Comparison of ENCODE assay signal across 8 cellular contexts in the genomic region with DNA sequence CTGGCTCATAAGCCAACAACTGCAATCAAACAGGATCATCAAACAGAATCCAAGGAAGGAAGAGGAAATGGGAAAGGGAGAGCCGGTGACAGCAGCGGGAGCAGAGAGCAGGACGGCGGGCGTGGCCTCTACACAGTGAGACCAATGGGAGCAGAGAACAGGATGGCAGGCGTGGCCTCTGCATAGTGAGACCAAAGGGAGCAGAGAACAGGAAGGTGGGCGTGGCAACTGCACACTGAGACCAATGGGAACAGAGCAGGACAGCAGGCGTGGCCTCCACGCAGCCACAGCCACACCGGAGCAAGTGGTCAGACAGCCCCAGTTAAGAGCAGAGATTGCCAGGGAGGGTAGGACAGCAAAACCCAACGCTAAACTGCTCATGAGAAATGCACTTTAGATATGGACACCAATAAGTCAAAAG. TPM values are rescaled to one million over a fixed set of nuclear protein-coding genes. Genes with fewer than 3 reads are reported as not detected.
DNase-seq lines count a peak whose midpoint lies in the region; ATAC-seq and TF ChIP-seq lines count a peak whose summit lies in the region.

No MANE protein-coding gene starts in this region.

- ATAC-seq in HG02571 (IDR thresholded peaks at IDR 0.05; ENCODE audit: unreplicated experiment) = no peak

- H4K20me1 ChIP-seq in OCI-LY3 (ENCODE audit: insufficient read depth, low read length) = no peaks in the 10 kb centered on the region
- H4K20me1 ChIP-seq in smooth muscle cell (ENCODE audit: low read depth) = no peaks in the 10 kb centered on the region

- H3K9ac ChIP-seq in OCI-LY3 (ENCODE audit: low read length) (no peak overlapping the region), smooth muscle cell (ENCODE audit: low read depth) (no peak overlapping the region)

- H3K9me3 ChIP-seq in OCI-LY3 (ENCODE audit: insufficient read depth, low read length) = no peaks in the 10 kb centered on the region
- no peaks in the 10 kb centered on the region for H3K9me3 ChIP-seq in smooth muscle cell (replicated peaks; ENCODE audit: low read depth)

- H3K4me1 ChIP-seq in OCI-LY3 (ENCODE audit: low read length) = peaks cover 25% of the 10 kb centered on the region
- peaks cover 4% of the 10 kb centered on the region for H3K4me1 ChIP-seq in smooth muscle cell (ENCODE audit: low read depth)

- WGBS in smooth muscle cell (ENCODE audit: low lambda C conversion rate) = 44% methylated on average over 11 of the region's 11 CpGs

- H2AFZ ChIP-seq in OCI-LY3 (ENCODE audit: low read depth, low read length) (no peak overlapping the region), smooth muscle cell (ENCODE audit: low read depth) (no peak overlapping the region)

- H3K4me2 ChIP-seq in OCI-LY3 (ENCODE audit: low read length) = peak overlapping the region; percentile 28
- no peak overlapping the region for H3K4me2 ChIP-seq in smooth muscle cell

- no peaks in the 10 kb centered on the region for H3K36me3 ChIP-seq in OCI-LY3 (replicated peaks; ENCODE audit: low read depth, low read length)
- no peaks in the 10 kb centered on the region for H3K36me3 ChIP-seq in smooth muscle cell (ENCODE audit: low read depth)

- peaks cover 11% of the 10 kb centered on the region for H3F3A ChIP-seq in smooth muscle cell (ENCODE audit: low read depth)

- no peaks in the 10 kb centered on the region for H3K79me2 ChIP-seq in OCI-LY3 (ENCODE audit: low read length)
- H3K79me2 ChIP-seq in smooth muscle cell (ENCODE audit: low read depth) = no peaks in the 10 kb centered on the region

- H3K27me3 ChIP-seq in OCI-LY3 (ENCODE audit: low read depth, low read length) (peaks cover 6% of the 10 kb centered on the region; the same call in 1 of the 2 replicates), smooth muscle cell (ENCODE audit: low read depth) (peaks cover 19% of the 10 kb centered on the region)

- peak; percentile 6 for DNase-seq in stimulated activated naive CD4-positive, alpha-beta T cell treated with Interleukin-2 at 50 U/mL for 16 hours (lab: John Stamatoyannopoulos, UW)
- no peak for DNase-seq in stimulated activated naive CD4-positive, alpha-beta T cell (lab: John Stamatoyannopoulos, UW)
- peak in 40 of 76 experiments; percentile 1 to 70 (median 23) for DNase-seq in HUDEP-2 (lab: John Stamatoyannopoulos, UW; ENCODE audit: unreplicated experiment in 76 of 76)
- peak in 57 of 61 donors; percentile 13 to 96 (median 72) for DNase-seq in caudate nucleus (lab: John Stamatoyannopoulos, UW)
- DNase-seq in islet precursor cell = peak; percentile 95
- DNase-seq in smooth muscle cell (lab: John Stamatoyannopoulos, UW; ENCODE audit: unreplicated experiment) = peak; percentile 38

- TF ChIP-seq CTCF in OCI-LY3 (IDR thresholded peaks at IDR 0.05; ENCODE audit: low read depth, low read length) (no peak), smooth muscle cell (IDR thresholded peaks at IDR 0.05; ENCODE audit: borderline replicate concordance, insufficient read depth, poor library complexity, severe bottlenecking) (no peak)

- H3K27ac ChIP-seq in OCI-LY3 (ENCODE audit: low read length) (no peak overlapping the region), caudate nucleus (ENCODE audit: low read depth, low read length) (no peak overlapping the region), smooth muscle cell (ENCODE audit: low read depth) (no peak overlapping the region)

- peak overlapping the region; percentile 47 for H3K4me3 ChIP-seq in OCI-LY3 (ENCODE audit: low read length)
- no peak overlapping the region for H3K4me3 ChIP-seq in smooth muscle cell

RNA-seq across cellular contexts. Expression of gene LRCOL1, which starts 16.4 kb away (rescaled TPM):
- total RNA-seq in smooth muscle cell = not detected in 2 replicates
- not detected in 2 replicates for polyA plus RNA-seq in smooth muscle cell

RNA-seq across cellular contexts. Expression of gene P2RX2, which starts 24.6 kb away (rescaled TPM):
- total RNA-seq in smooth muscle cell = not detected in 2 replicates
- polyA plus RNA-seq in smooth muscle cell = not detected in 2 replicates

Comparison
In these comparisons a context has a peak if more than half of its experiments do, and no peak if none do; other contexts are left out.
1. DNase-seq: peak in stimulated activated naive CD4-positive, alpha-beta T cell treated with Interleukin-2 at 50 U/mL for 16 hours (single experiment), HUDEP-2 (40 of 76), caudate nucleus (57 of 61), islet precursor cell (single experiment) and smooth muscle cell (single experiment); none in stimulated activated naive CD4-positive, alpha-beta T cell (0 of 6).